Comparison of ENCODE assay signal across 14 cellular contexts in genomic region chr9:136352682-136353081, GRCh38. TPM values are rescaled to one million over a fixed set of nuclear protein-coding genes. Genes with fewer than 3 reads are reported as not detected.
A peak's percentile ranks its signal among the peaks of the same experiment; 100 is the strongest.
DNase-seq lines count a peak whose midpoint lies in the region; ATAC-seq and TF ChIP-seq lines count a peak whose summit lies in the region.
"Had no signal": no experiment of that assay in that cellular context is flagged by ENCODE, and none has a peak within 500 bp of the region (broad histone marks: within the 10 kb centered on the region; RNA-seq: fewer than 3 reads in every experiment).

No MANE protein-coding gene starts in this region.

- 54 to 61% methylated on average over 12 to 14 of the region's 16 CpGs for WGBS in testis, 2 donors
- 54 to 63% (median 57%) methylated on average over 16 of the region's 16 CpGs for WGBS in ovary, 3 donors

- ATAC-seq in esophagus mucosa = no peak

- DNase-seq in NCI-H510A treated with DMSO at 0.1 percent for 48 hours (lab: John Stamatoyannopoulos, UW) = peak; percentile 15
- no peak for DNase-seq in NCI-H510A (lab: John Stamatoyannopoulos, UW)
- peak; percentile 48 for DNase-seq in NCI-H2107 (lab: John Stamatoyannopoulos, UW)
- peak in 37 of 42 donors; percentile 37 to 87 (median 70) for DNase-seq in head of caudate nucleus
- peak; percentile 54 for DNase-seq in testis
- no peak for DNase-seq in ovary
- DNase-seq in RKO (ENCODE audit: low spot score) = no peak
- DNase-seq: activated naive CD4-positive, alpha-beta T cell treated with anti-CD3 and anti-CD28 coated beads for 36 hours; effector CD4-positive, alpha-beta T cell; H9; mesenchymal stem cell; WERI-Rb-1 had no signal

- H3K27me3 ChIP-seq in testis = no peaks in the 10 kb centered on the region
- no peaks in the 10 kb centered on the region for H3K27me3 ChIP-seq in ovary

- no peak for TF ChIP-seq EP300 in ovary (IDR thresholded peaks at IDR 0.05)

- TF ChIP-seq POLR2A in testis (IDR thresholded peaks at IDR 0.05) (no peak), ovary (IDR thresholded peaks at IDR 0.05) (no peak)

- H3K9me3 ChIP-seq in testis (no peaks in the 10 kb centered on the region), ovary (no peaks in the 10 kb centered on the region)

- H3K36me3 ChIP-seq in testis (ENCODE audit: low read depth, missing control alignments) (no peaks in the 10 kb centered on the region), ovary (no peaks in the 10 kb centered on the region)

- peaks cover 28% of the 10 kb centered on the region for H3K4me1 ChIP-seq in testis
- H3K4me1 ChIP-seq in ovary (ENCODE audit: insufficient read depth) = peaks cover 3% of the 10 kb centered on the region

- intact Hi-C loops in head of caudate nucleus (cut with DNase I) = no loop called here
- intact Hi-C loops in testis (cut with DNase I; ENCODE audit: low total_unique reads) = loop anchor here (10.0 kb wide), 1 partner anchor 1648 kb away; no protein-coding TSS in a partner anchor
- intact Hi-C loops in ovary (cut with DNase I) = no loop called here

- H3K27ac ChIP-seq in testis (no peak overlapping the region), ovary (no peak overlapping the region)
- H3K27ac ChIP-seq: WERI-Rb-1 had no signal

- TF ChIP-seq CTCF in testis (IDR thresholded peaks at IDR 0.05) (no peak), ovary (IDR thresholded peaks at IDR 0.05) (no peak)

- H3K4me3 ChIP-seq in testis = no peak overlapping the region
- H3K4me3 ChIP-seq in ovary = no peak overlapping the region

RNA-seq across cellular contexts. Expression of gene DNLZ, which starts 10.9 kb away (rescaled TPM):
- 10 to 100 TPM; 48.2 to 51.1 TPM for total RNA-seq in testis
- 14.0 TPM for polyA plus RNA-seq in testis (ENCODE audit: insufficient read depth, low read depth, low replicate concordance)
- 10 to 100 TPM; 14.4 to 33.3 (median 24.2) TPM for total RNA-seq in ovary
- polyA plus RNA-seq in ovary = 10 to 100 TPM in 1 of 2 donors, 1 to 10 TPM in 1; 1.8 to 10.3 TPM
- 12.1 TPM for total RNA-seq in esophagus mucosa

RNA-seq across cellular contexts. Expression of gene CARD9, which starts 20.8 kb away (rescaled TPM):
- total RNA-seq in testis (1 to 10 TPM; 3.5 to 3.7 TPM), ovary (1 to 10 TPM in 4 of 7 donors, under 1 TPM in 3; 0.48 to 3.5 (median 1.3) TPM), esophagus mucosa (0.80 TPM)
- polyA plus RNA-seq in testis (ENCODE audit: insufficient read depth, low read depth, low replicate concordance) (1.8 TPM), ovary (under 1 TPM in 1 of 2 donors, not detected in 1; 0.61 TPM)

RNA-seq across cellular contexts. Expression of gene GPSM1, which starts 25.3 kb away (rescaled TPM):
- 100 to 1,000 TPM in 1 of 2 donors, 10 to 100 TPM in 1; 84.4 to 101 TPM for total RNA-seq in testis
- 33.5 TPM for polyA plus RNA-seq in testis (ENCODE audit: insufficient read depth, low read depth, low replicate concordance)
- 10 to 100 TPM; 14.1 to 65.4 (median 36.4) TPM for total RNA-seq in ovary
- polyA plus RNA-seq in ovary = 10 to 100 TPM in 1 of 2 donors, under 1 TPM in 1; 0.57 to 26.6 TPM
- 1.2 TPM for total RNA-seq in esophagus mucosa
- polyA plus RNA-seq: IgD-negative memory B cell had no signal

RNA-seq across cellular contexts. Expression of gene SNAPC4, which starts 47.3 kb away (rescaled TPM):
- total RNA-seq in testis (10 to 100 TPM; 29.5 to 35.9 TPM), ovary (1 to 10 TPM; 5.4 to 9.6 (median 8.9) TPM), esophagus mucosa (3.7 TPM)
- polyA plus RNA-seq in testis (ENCODE audit: insufficient read depth, low read depth, low replicate concordance) (21.2 TPM), ovary (1 to 10 TPM; 3.7 to 7.3 TPM)

RNA-seq across cellular contexts. Expression of gene CCDC187, which starts 48.8 kb away (rescaled TPM):
- 10 to 100 TPM; 13.8 to 61.5 TPM for total RNA-seq in testis
- 33.4 TPM for polyA plus RNA-seq in testis (ENCODE audit: insufficient read depth, low read depth, low replicate concordance)
- total RNA-seq in ovary = 10 to 100 TPM in 1 of 7 donors, 1 to 10 TPM in 2, under 1 TPM in 3, not detected in 1; 0.03 to 15.7 (median 1.2) TPM
- under 1 TPM; 0.02 to 0.05 TPM for polyA plus RNA-seq in ovary
- total RNA-seq in esophagus mucosa = not detected
- total RNA-seq: activated naive CD4-positive, alpha-beta T cell treated with anti-CD3 and anti-CD28 coated beads for 36 hours had no signal

Comparison
In these comparisons a context has a peak if more than half of its experiments do, and no peak if none do; other contexts are left out.
1. DNase-seq: peak in NCI-H510A treated with DMSO at 0.1 percent for 48 hours (single experiment), NCI-H2107 (single experiment), head of caudate nucleus (37 of 42) and testis (single experiment); none in NCI-H510A (single experiment), ovary (0 of 5) and RKO (single experiment).